ENCODE assay signal across 18 cellular contexts in genomic region chr4:72899214-72899613, GRCh38.
"Had no signal": no experiment of that assay in that cellular context is flagged by ENCODE, and none has a peak within 500 bp of the region (broad histone marks: within the 10 kb centered on the region; RNA-seq: fewer than 3 reads in every experiment).

No MANE protein-coding gene starts in this region.

- H3K27me3 ChIP-seq: dorsolateral prefrontal cortex, left lung, right atrium auricular region, suprapubic skin had no signal

- DNase-seq: activated CD4-positive, alpha-beta T cell treated with anti-CD3 and anti-CD28 coated beads, Interleukin-2, amount 50 U/mL, for 48 hours; activated gamma-delta T cell; activated naive CD8-positive, alpha-beta T cell treated with anti-CD3 and anti-CD28 coated beads for 36 hours; caudate nucleus; dorsolateral prefrontal cortex; foreskin melanocyte; glutamatergic neuron; left lung; nephron progenitor cell; WERI-Rb-1 had no signal

- H3K4me1 ChIP-seq: prostate gland, right atrium auricular region had no signal

- H3K27me3 Mint-ChIP-seq: brain; stimulated activated naive CD8-positive, alpha-beta T cell treated with anti-CD3 and anti-CD28 coated beads, Interleukin-15, Interleukin-2, amounts not matched to agents 100 ng/mL and 50 ng/mL, for 24 hours; type B pancreatic cell had no signal

- H3K4me1 Mint-ChIP-seq: activated naive CD8-positive, alpha-beta T cell treated with anti-CD3 and anti-CD28 coated beads for 36 hours; brain; nephron progenitor cell had no signal

- H3K27ac Mint-ChIP-seq: activated naive CD8-positive, alpha-beta T cell treated with anti-CD3 and anti-CD28 coated beads for 36 hours; brain; nephron progenitor cell; stimulated activated naive CD8-positive, alpha-beta T cell treated with anti-CD3 and anti-CD28 coated beads, Interleukin-15, Interleukin-2, amounts not matched to agents 100 ng/mL and 50 ng/mL, for 24 hours; type B pancreatic cell had no signal

- H3K27ac ChIP-seq: dorsolateral prefrontal cortex, left lung, prostate gland, right atrium auricular region, skin epidermis, suprapubic skin, WERI-Rb-1 had no signal

- H3K4me3 ChIP-seq: dorsolateral prefrontal cortex, left lung, prostate gland, right atrium auricular region, skin epidermis, suprapubic skin had no signal

- H3K9me3 ChIP-seq: left lung, prostate gland, right atrium auricular region, suprapubic skin had no signal

- H3K36me3 Mint-ChIP-seq: activated naive CD8-positive, alpha-beta T cell treated with anti-CD3 and anti-CD28 coated beads for 36 hours; brain; type B pancreatic cell had no signal

- FAIRE-seq: colon had no signal

- H3K36me3 ChIP-seq: left lung, prostate gland, right atrium auricular region, suprapubic skin, WERI-Rb-1 had no signal

- H3K4me3 Mint-ChIP-seq: activated naive CD8-positive, alpha-beta T cell treated with anti-CD3 and anti-CD28 coated beads for 36 hours; brain; nephron progenitor cell; stimulated activated naive CD8-positive, alpha-beta T cell treated with anti-CD3 and anti-CD28 coated beads, Interleukin-15, Interleukin-2, amounts not matched to agents 100 ng/mL and 50 ng/mL, for 24 hours; type B pancreatic cell had no signal

- H3K9me3 Mint-ChIP-seq: activated naive CD8-positive, alpha-beta T cell treated with anti-CD3 and anti-CD28 coated beads for 36 hours; stimulated activated naive CD8-positive, alpha-beta T cell treated with anti-CD3 and anti-CD28 coated beads, Interleukin-15, Interleukin-2, amounts not matched to agents 100 ng/mL and 50 ng/mL, for 24 hours; type B pancreatic cell had no signal

- ATAC-seq: left lung had no signal
